Comparison of ENCODE assay signal across 9 cellular contexts in genomic region chr3:152301745-152302181, GRCh38. TPM values are rescaled to one million over a fixed set of nuclear protein-coding genes. Genes with fewer than 3 reads are reported as not detected.
DNase-seq lines count a peak whose midpoint lies in the region; ATAC-seq, FAIRE-seq and TF ChIP-seq lines count a peak whose summit lies in the region.
"Had no signal": no experiment of that assay in that cellular context is flagged by ENCODE, and none has a peak within 500 bp of the region (broad histone marks: within the 10 kb centered on the region; RNA-seq: fewer than 3 reads in every experiment).

No MANE protein-coding gene starts in this region.

- peak overlapping the region; percentile 34; the same call in 1 of the 2 replicates for H3K4me2 ChIP-seq in OCI-LY7 (ENCODE audit: low read length)
- H3K4me2 ChIP-seq: PC-9 had no signal

- no peak overlapping the region for H2AFZ ChIP-seq in OCI-LY7 (ENCODE audit: low read length)
- H2AFZ ChIP-seq: PC-9 had no signal

- intact Hi-C loops in OCI-LY7 (cut with micrococcal nuclease; ENCODE audit: unreplicated experiment) (no loop called here), stomach (cut with DNase I; ENCODE audit: low total_unique reads) (no loop called here)

- 66 to 86% (median 77%) methylated on average over 3 of the region's 3 CpGs for WGBS in stomach, 5 donors

- FAIRE-seq in urothelium cell line (lab: Jason Lieb, UNC), result no peak

- H3K36me3 ChIP-seq in OCI-LY7 (ENCODE audit: insufficient read depth, low read length) (peaks cover 66% of the 10 kb centered on the region), stomach (peaks cover 0 to 12% (median 12%) of the 10 kb centered on the region in 4 donors)

- peaks cover 100% of the 10 kb centered on the region for H3K79me2 ChIP-seq in OCI-LY7 (ENCODE audit: insufficient read depth, low read depth, low read length)

- TF ChIP-seq CTCF in OCI-LY7 (conservative IDR thresholded peaks at IDR 0.05; ENCODE audit: low read length) (no peak), fibroblast of pulmonary artery (IDR thresholded peaks at IDR 0.05; ENCODE audit: low read length, missing control alignments) (no peak), stomach (IDR thresholded peaks at IDR 0.05) (no peak)

- no peaks in the 10 kb centered on the region for H3K9me2 ChIP-seq in OCI-LY7 (ENCODE audit: insufficient read depth, low read length)

- no peak for ATAC-seq in HG03378 (IDR thresholded peaks at IDR 0.05; ENCODE audit: unreplicated experiment)

- DNase-seq in NCI-H1105 treated with DMSO at 0.1 percent for 48 hours (lab: John Stamatoyannopoulos, UW), result peak; percentile 61
- no peak for DNase-seq in NCI-H1105 (lab: John Stamatoyannopoulos, UW)
- DNase-seq in OCI-LY7 (ENCODE audit: low spot score), result no peak
- no peak for DNase-seq in fibroblast of pulmonary artery (ENCODE audit: low read depth)
- no peak for DNase-seq in stomach
- no peak for DNase-seq in stimulated activated CD4-positive, alpha-beta T cell treated with anti-CD3 and anti-CD28 coated beads, Interleukin-12 subunit alpha, Interleukin-12 subunit beta, amount 100 ng/mL, for 4 hours
- DNase-seq in urothelium cell line (ENCODE audit: low spot score), result no peak
- DNase-seq: PC-9 had no signal

- H3K27ac ChIP-seq in OCI-LY7 (ENCODE audit: low read depth, low read length, poor library complexity, severe bottlenecking) (no peak overlapping the region), stomach (peak overlapping the region in 4 of 5 donors; percentile 55 to 86 (median 70))
- H3K27ac ChIP-seq: PC-9 had no signal

- POLR2A ChIA-PET in OCI-LY7 (lab: Charles Lee), result interaction anchor here (0.7 to 1.4 kb wide), 2 partner anchors 11 to 16 kb away, joined by 5 to 10 read pairs; no protein-coding TSS in a partner anchor

- H3K4me3 ChIP-seq in OCI-LY7 (ENCODE audit: low read depth, low read length, poor library complexity, severe bottlenecking), result no peak overlapping the region
- H3K4me3 ChIP-seq in fibroblast of pulmonary artery (replicated peaks; ENCODE audit: low read depth, low read length), result peak overlapping the region; percentile 2
- H3K4me3 ChIP-seq in stomach, result peak overlapping the region in 3 of 4 donors; percentile 37
- H3K4me3 ChIP-seq: PC-9 had no signal

- H3K9me3 ChIP-seq in OCI-LY7 (ENCODE audit: low read length) (no peaks in the 10 kb centered on the region), stomach (no peaks in the 10 kb centered on the region)

- BruUV-seq in OCI-LY7 (replicated peaks; lab: Mats Ljungman, UMichigan), result no TSS peak

- no peak for TF ChIP-seq POLR2A in stomach (IDR thresholded peaks at IDR 0.05)

- no peaks in the 10 kb centered on the region for H3K27me3 ChIP-seq in stomach

- peaks cover 50% of the 10 kb centered on the region for H4K20me1 ChIP-seq in OCI-LY7 (ENCODE audit: insufficient read depth, low read length)

- CTCF ChIA-PET in OCI-LY7 (lab: Charles Lee; ENCODE audit: unreplicated experiment), result interaction anchor here (0.7 kb wide), 1 partner anchor 118 kb away, joined by 3 read pairs; no protein-coding TSS in a partner anchor

- no peak for TF ChIP-seq EP300 in stomach (IDR thresholded peaks at IDR 0.05)

- H3K4me1 ChIP-seq in OCI-LY7 (ENCODE audit: insufficient read depth, low read length, poor library complexity, severe bottlenecking) (peaks cover 55% of the 10 kb centered on the region), stomach (peaks cover 11 to 99% (median 60%) of the 10 kb centered on the region in 4 donors)

RNA-seq across cellular contexts. Expression of gene MBNL1, which starts 33.0 kb away (rescaled TPM):
- 125 and 163 TPM in 2 replicates for total RNA-seq in OCI-LY7 (2014; rRNA removed; shearing (Covaris generic))
- total RNA-seq in OCI-LY7 (2022), result 174 and 184 TPM in 2 replicates
- 100 to 1,000 TPM in 4 of 5 donors, 10 to 100 TPM in 1; 95.0 to 379 (median 325) TPM for total RNA-seq in stomach
- polyA plus RNA-seq in stomach, result 10 to 100 TPM; 25.7 to 39.3 (median 29.2) TPM
